8 cellular contexts compared by ENCODE assay signal in the genomic region with DNA sequence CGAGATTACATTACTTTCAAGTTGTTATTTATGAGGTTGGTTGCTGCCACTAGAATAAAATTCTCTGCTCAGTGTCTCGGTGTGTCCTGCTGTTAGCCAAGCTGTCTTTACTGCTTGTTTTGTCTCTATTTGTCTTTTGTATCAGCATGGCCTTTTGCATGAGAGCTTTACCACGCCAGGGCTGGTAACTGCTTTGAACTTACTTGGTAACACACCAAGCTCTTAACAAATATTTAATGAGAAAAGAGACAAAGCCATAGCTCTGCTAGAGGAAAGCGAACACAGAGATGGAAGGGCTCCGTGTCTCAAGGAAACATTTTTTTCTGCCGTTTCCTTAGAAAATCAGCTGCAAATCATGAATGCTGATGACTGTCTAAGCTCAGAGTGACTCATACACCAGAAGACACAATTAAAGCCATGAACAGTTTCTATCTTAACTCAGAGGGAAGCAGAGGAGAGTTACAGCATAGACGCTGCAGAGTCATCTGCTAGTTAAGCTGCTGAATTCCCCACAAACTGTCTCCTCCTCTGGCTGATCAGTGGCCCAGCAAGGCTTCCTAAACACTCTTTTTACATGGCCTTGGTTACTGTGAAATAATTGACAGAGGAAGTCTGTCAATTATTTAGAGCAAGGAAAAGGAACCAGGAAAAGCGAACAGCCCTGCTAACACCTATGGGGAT. TPM values are rescaled to one million over a fixed set of nuclear protein-coding genes. Genes with fewer than 3 reads are reported as not detected.
A peak's percentile ranks its signal among the peaks of the same experiment; 100 is the strongest.
DNase-seq lines count a peak whose midpoint lies in the region; ATAC-seq and TF ChIP-seq lines count a peak whose summit lies in the region.

No MANE protein-coding gene starts in this region.

- H3K36me3 ChIP-seq in SK-N-SH (replicated peaks in 1 of 2; ENCODE audit: control insufficient read depth in 1 of 2, insufficient read depth in 2 of 2, low read length in 1 of 2) (peaks cover 0 to 7% of the 10 kb centered on the region in 2 experiments), psoas muscle (ENCODE audit: insufficient read depth in 1 of 2, low read depth in 1 of 2) (no peaks in the 10 kb centered on the region)

- peaks cover 15% of the 10 kb centered on the region for H3F3A ChIP-seq in SK-N-SH (replicated peaks; ENCODE audit: insufficient read depth)

- H3K9ac ChIP-seq in SK-N-SH: peak overlapping the region; percentile 61; the same call in 1 of the 2 replicates

- H3K27ac ChIP-seq in SK-N-SH (ENCODE audit: low read depth in 2 of 2, low read length in 1 of 2) (peak overlapping the region; percentile 73 to 90; a peak in 3 of 4 replicates), psoas muscle (peak overlapping the region; percentile 30)

- peaks cover 5 to 14% of the 10 kb centered on the region in 2 experiments; a peak in 3 of 4 replicates for H3K4me1 ChIP-seq in SK-N-SH (ENCODE audit: control insufficient read depth in 1 of 2, insufficient read depth in 2 of 2, low read depth in 1 of 2, low read length in 1 of 2)
- no peaks in the 10 kb centered on the region for H3K4me1 ChIP-seq in psoas muscle

- no peak for TF ChIP-seq RAD21 in SK-N-SH (IDR thresholded peaks at IDR 0.05; ENCODE audit: low read length)

- POLR2A ChIA-PET in SK-N-SH (lab: Yijun Ruan, JAX): no interaction called here

- TF ChIP-seq EP300 in SK-N-SH (IDR thresholded peaks at IDR 0.05; ENCODE audit: borderline replicate concordance in 1 of 2, low read depth in 1 of 2, low read length in 1 of 2): peak in 1 of 2 experiments; percentile 12; a peak in 1 of 4 replicates

- H3K79me2 ChIP-seq in SK-N-SH (ENCODE audit: insufficient read depth): no peaks in the 10 kb centered on the region

- WGBS in SK-N-SH (ENCODE audit: low lambda C conversion rate): 35% methylated on average over 8 of the region's 8 CpGs
- 35 to 53% (median 40%) methylated on average over 8 of the region's 8 CpGs for WGBS in psoas muscle, 3 donors

- CTCF ChIA-PET in SK-N-SH (lab: Yijun Ruan, JAX): no interaction called here

- H2AFZ ChIP-seq in SK-N-SH (ENCODE audit: low read depth): peak overlapping the region; percentile 56

- peak overlapping the region; percentile 73 for H3K4me2 ChIP-seq in SK-N-SH

- H4K20me1 ChIP-seq in SK-N-SH (ENCODE audit: insufficient read depth): no peaks in the 10 kb centered on the region

- H3K27me3 ChIP-seq in SK-N-SH (ENCODE audit: insufficient read depth): no peaks in the 10 kb centered on the region
- H3K27me3 ChIP-seq in psoas muscle (ENCODE audit: insufficient read depth in 3 of 3, low read length in 2 of 3): no peaks in the 10 kb centered on the region

- TF ChIP-seq CTCF in SK-N-SH (IDR thresholded peaks at IDR 0.05) (no peak), psoas muscle (IDR thresholded peaks at IDR 0.05) (no peak)

- H3K4me3 ChIP-seq in SK-N-SH (ENCODE audit: low read depth in 2 of 2, low read length in 1 of 2) (peak overlapping the region; percentile 19 to 33; a peak in 3 of 4 replicates), psoas muscle (peak overlapping the region; percentile 7)

- intact Hi-C loops in psoas muscle (cut with DNase I): no loop called here

- DNase-seq in GM03348 (ENCODE audit: low spot score) (peak; percentile 81), SK-N-SH (no peak), fibroblast of peridontal ligament (ENCODE audit: extremely low read depth) (peak; percentile 94), psoas muscle (no peak), iPS-NIHi11 (ENCODE audit: low spot score) (no peak), HuH-7.5 (ENCODE audit: low spot score) (no peak)
- no peak for DNase-seq in activated CD4-positive, alpha-beta T cell treated with anti-CD3 and anti-CD28 coated beads, Interleukin-2, amount 50 U/mL, for 48 hours

- H3K9me3 ChIP-seq in SK-N-SH (no peaks in the 10 kb centered on the region), psoas muscle (no peaks in the 10 kb centered on the region)

- no peaks in the 10 kb centered on the region for H3K9me2 ChIP-seq in SK-N-SH

- ATAC-seq in HG02759 (IDR thresholded peaks at IDR 0.05; ENCODE audit: unreplicated experiment): peak; percentile 62
- ATAC-seq in psoas muscle: peak in 3 of 4 donors; percentile 59 to 63 (median 60)

TF ChIP-seq in SK-N-SH, 30 proteins besides CTCF, POLR2A, EP300 and RAD21 (continues in another document):
- TF ChIP-seq ELF1 (IDR thresholded peaks at IDR 0.05) (no peak), GABPA (IDR thresholded peaks at IDR 0.05; ENCODE audit: low read depth) (no peak), GATA2 (CRISPR knock-in tag; IDR thresholded peaks at IDR 0.05) (no peak), TEAD4 (IDR thresholded peaks at IDR 0.05; ENCODE audit: borderline replicate concordance, insufficient read depth) (no peak), MXI1 (IDR thresholded peaks at IDR 0.05; ENCODE audit: low read depth, low read length) (no peak), MEF2A (IDR thresholded peaks at IDR 0.05; ENCODE audit: borderline replicate concordance, low read depth) (no peak), FOXJ3 (CRISPR knock-in tag; IDR thresholded peaks at IDR 0.05) (no peak), FOXM1 (IDR thresholded peaks at IDR 0.05; ENCODE audit: low read depth) (no peak), NFIC (IDR thresholded peaks at IDR 0.05; ENCODE audit: borderline replicate concordance) (no peak), NRF1 (IDR thresholded peaks at IDR 0.05; ENCODE audit: low read depth, low read length) (no peak), TAF1 (IDR thresholded peaks at IDR 0.05; ENCODE audit: borderline replicate concordance, low read depth, low read length) (no peak), SMC3 (IDR thresholded peaks at IDR 0.05; ENCODE audit: low read depth, low read length) (no peak), CHD2 (IDR thresholded peaks at IDR 0.05; ENCODE audit: low read length, partially characterized antibody) (no peak), RXRA (IDR thresholded peaks at IDR 0.05; ENCODE audit: borderline replicate concordance, low read depth) (no peak), SIN3A (IDR thresholded peaks at IDR 0.05; ENCODE audit: borderline replicate concordance, low read depth, low read length) (no peak), RFX5 (IDR thresholded peaks at IDR 0.05; ENCODE audit: low read length) (no peak)
- TF ChIP-seq, protein P1, sequence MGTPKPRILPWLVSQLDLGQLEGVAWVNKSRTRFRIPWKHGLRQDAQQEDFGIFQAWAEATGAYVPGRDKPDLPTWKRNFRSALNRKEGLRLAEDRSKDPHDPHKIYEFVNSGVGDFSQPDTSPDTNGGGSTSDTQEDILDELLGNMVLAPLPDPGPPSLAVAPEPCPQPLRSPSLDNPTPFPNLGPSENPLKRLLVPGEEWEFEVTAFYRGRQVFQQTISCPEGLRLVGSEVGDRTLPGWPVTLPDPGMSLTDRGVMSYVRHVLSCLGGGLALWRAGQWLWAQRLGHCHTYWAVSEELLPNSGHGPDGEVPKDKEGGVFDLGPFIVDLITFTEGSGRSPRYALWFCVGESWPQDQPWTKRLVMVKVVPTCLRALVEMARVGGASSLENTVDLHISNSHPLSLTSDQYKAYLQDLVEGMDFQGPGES (IDR thresholded peaks at IDR 0.05; ENCODE audit: low read depth, low read length): no peak
- TF ChIP-seq, protein P2, sequence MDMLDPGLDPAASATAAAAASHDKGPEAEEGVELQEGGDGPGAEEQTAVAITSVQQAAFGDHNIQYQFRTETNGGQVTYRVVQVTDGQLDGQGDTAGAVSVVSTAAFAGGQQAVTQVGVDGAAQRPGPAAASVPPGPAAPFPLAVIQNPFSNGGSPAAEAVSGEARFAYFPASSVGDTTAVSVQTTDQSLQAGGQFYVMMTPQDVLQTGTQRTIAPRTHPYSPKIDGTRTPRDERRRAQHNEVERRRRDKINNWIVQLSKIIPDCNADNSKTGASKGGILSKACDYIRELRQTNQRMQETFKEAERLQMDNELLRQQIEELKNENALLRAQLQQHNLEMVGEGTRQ (IDR thresholded peaks at IDR 0.05; ENCODE audit: borderline replicate concordance, low read depth, low read length): no peak
- TF ChIP-seq, protein P3, sequence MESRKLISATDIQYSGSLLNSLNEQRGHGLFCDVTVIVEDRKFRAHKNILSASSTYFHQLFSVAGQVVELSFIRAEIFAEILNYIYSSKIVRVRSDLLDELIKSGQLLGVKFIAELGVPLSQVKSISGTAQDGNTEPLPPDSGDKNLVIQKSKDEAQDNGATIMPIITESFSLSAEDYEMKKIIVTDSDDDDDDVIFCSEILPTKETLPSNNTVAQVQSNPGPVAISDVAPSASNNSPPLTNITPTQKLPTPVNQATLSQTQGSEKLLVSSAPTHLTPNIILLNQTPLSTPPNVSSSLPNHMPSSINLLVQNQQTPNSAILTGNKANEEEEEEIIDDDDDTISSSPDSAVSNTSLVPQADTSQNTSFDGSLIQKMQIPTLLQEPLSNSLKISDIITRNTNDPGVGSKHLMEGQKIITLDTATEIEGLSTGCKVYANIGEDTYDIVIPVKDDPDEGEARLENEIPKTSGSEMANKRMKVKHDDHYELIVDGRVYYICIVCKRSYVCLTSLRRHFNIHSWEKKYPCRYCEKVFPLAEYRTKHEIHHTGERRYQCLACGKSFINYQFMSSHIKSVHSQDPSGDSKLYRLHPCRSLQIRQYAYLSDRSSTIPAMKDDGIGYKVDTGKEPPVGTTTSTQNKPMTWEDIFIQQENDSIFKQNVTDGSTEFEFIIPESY (IDR thresholded peaks at IDR 0.05; ENCODE audit: borderline replicate concordance, low read depth): no peak
- TF ChIP-seq, protein P4, sequence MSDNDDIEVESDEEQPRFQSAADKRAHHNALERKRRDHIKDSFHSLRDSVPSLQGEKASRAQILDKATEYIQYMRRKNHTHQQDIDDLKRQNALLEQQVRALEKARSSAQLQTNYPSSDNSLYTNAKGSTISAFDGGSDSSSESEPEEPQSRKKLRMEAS (IDR thresholded peaks at IDR 0.05; ENCODE audit: low read depth): 0 out of 2 replicates have a peak, but pooled peaks have one; percentile 27
- TF ChIP-seq, protein P5, sequence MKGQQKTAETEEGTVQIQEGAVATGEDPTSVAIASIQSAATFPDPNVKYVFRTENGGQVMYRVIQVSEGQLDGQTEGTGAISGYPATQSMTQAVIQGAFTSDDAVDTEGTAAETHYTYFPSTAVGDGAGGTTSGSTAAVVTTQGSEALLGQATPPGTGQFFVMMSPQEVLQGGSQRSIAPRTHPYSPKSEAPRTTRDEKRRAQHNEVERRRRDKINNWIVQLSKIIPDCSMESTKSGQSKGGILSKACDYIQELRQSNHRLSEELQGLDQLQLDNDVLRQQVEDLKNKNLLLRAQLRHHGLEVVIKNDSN (IDR thresholded peaks at IDR 0.05; ENCODE audit: borderline replicate concordance, low read depth): no peak

RNA-seq across cellular contexts. Expression of a gene that starts 44.8 kb away (rescaled TPM):
- polyA plus RNA-seq in SK-N-SH (2012; rRNA removed) (3.9 and 4.8 TPM in 2 replicates), psoas muscle (under 1 TPM; 0.18 to 0.59 (median 0.42) TPM)
- polyA plus RNA-seq in SK-N-SH (2012; cell fraction: cytosol; rRNA removed): 2.1 and 2.5 TPM in 2 replicates
- polyA plus RNA-seq in SK-N-SH (2012; cell fraction: nucleus; rRNA removed): 9.4 and 12.1 TPM in 2 replicates
- total RNA-seq in psoas muscle: 1 to 10 TPM in 1 of 4 donors, under 1 TPM in 3; 0.34 to 1.7 (median 0.83) TPM

Comparison
In these comparisons a context has a peak if more than half of its experiments do, and no peak if none do; other contexts are left out.
1. DNase-seq: peak in GM03348 (single experiment) and fibroblast of peridontal ligament (single experiment); none in SK-N-SH (single experiment), psoas muscle (0 of 2), iPS-NIHi11 (single experiment), HuH-7.5 (single experiment) and activated CD4-positive, alpha-beta T cell treated with anti-CD3 and anti-CD28 coated beads, Interleukin-2, amount 50 U/mL, for 48 hours (0 of 2).